ENCODE assay signal across 8 cellular contexts in genomic region chr7:2477447-2478386, GRCh38. TPM values are rescaled to one million over a fixed set of nuclear protein-coding genes. Genes with fewer than 3 reads are reported as not detected.
DNase-seq lines count a peak whose midpoint lies in the region; ATAC-seq and TF ChIP-seq lines count a peak whose summit lies in the region.

No MANE protein-coding gene starts in this region.

- no peak overlapping the region for H3K27ac Mint-ChIP-seq in WTC11

- no peaks in the 10 kb centered on the region for H3K36me3 Mint-ChIP-seq in WTC11

- peak; percentile 86 for ATAC-seq in WTC11

- H3K4me3 Mint-ChIP-seq in WTC11, result no peak overlapping the region

- in situ Hi-C loops in T47D (cut with HindIII; ENCODE audit: low pct_unique_long_range_greater_than_20kb, low sequenced_read_pairs), result no loop called here

- no peaks in the 10 kb centered on the region for H3K27me3 Mint-ChIP-seq in WTC11 (ENCODE audit: low read depth)

- peaks cover 16% of the 10 kb centered on the region for H3K4me1 Mint-ChIP-seq in WTC11

- DNase-seq in SIG-M5 treated with dmso at 0.1 percent for 504 hours (lab: John Stamatoyannopoulos, UW; ENCODE audit: unreplicated experiment), result peak; percentile 14
- DNase-seq in SIG-M5 (lab: John Stamatoyannopoulos, UW), result no peak
- peak; percentile 65 for DNase-seq in M059J (ENCODE audit: low read depth)
- peak; percentile 74 for DNase-seq in WTC11 (ENCODE audit: low spot score)
- peak; percentile 78 to 96 for DNase-seq in T47D (ENCODE audit: low read depth in 1 of 2, low spot score in 1 of 2)
- DNase-seq in kidney glomerular epithelial cell (lab: John Stamatoyannopoulos, UW), result peak; percentile 25
- peak; percentile 27 to 49 for DNase-seq in stimulated activated CD4-positive, alpha-beta T cell treated with anti-CD3 and anti-CD28 coated beads, Interleukin-4, amount 100 ng/mL, for 4 hours
- DNase-seq in COR-L47 (lab: John Stamatoyannopoulos, UW), result no peak

- CTCF ChIA-PET in WTC11 (lab: Charles Lee), result interaction anchor here (0.9 to 5.0 kb wide), 11 partner anchors 8 to 232 kb away, joined by 3 to 34 read pairs (median 5); no protein-coding TSS in a partner anchor

- POLR2A ChIA-PET in WTC11 (lab: Charles Lee), result interaction anchor here (0.5 kb wide), 1 partner anchor 148 kb away, joined by 4 read pairs; no protein-coding TSS in a partner anchor

- peaks cover 1% of the 10 kb centered on the region; the same call in 1 of the 2 replicates for H3K9me3 Mint-ChIP-seq in WTC11

- TF ChIP-seq CTCF in WTC11 (IDR thresholded peaks at IDR 0.05), result peak; percentile 45

TF ChIP-seq in WTC11, 78 proteins besides CTCF, POLR2A, EP300 and RAD21:
- TF ChIP-seq MAX (CRISPR knock-in tag; IDR thresholded peaks at IDR 0.05) (peak; percentile 50; the same call in 1 of the 2 replicates), AFF4 (CRISPR knock-in tag; IDR thresholded peaks at IDR 0.05; ENCODE audit: borderline replicate concordance) (0 out of 2 replicates have a peak, but pooled peaks have one; percentile 21), ZNF423 (CRISPR knock-in tag; IDR thresholded peaks at IDR 0.05) (0 out of 2 replicates have a peak, but pooled peaks have one; percentile 15), ATF6 (CRISPR knock-in tag; IDR thresholded peaks at IDR 0.05) (no peak)

RNA-seq across cellular contexts. Expression of gene GRIFIN, which starts 1.5 kb away (rescaled TPM):
- total RNA-seq in M059J (2014; rRNA removed; shearing (Covaris generic)), result not detected in 2 replicates
- not detected in 3 replicates for total RNA-seq in WTC11 (2021)

RNA-seq across cellular contexts. Expression of gene LFNG, which starts 41.9 kb away (rescaled TPM):
- total RNA-seq in M059J (2014; rRNA removed; shearing (Covaris generic)), result 4.9 and 11.9 TPM in 2 replicates
- 24.1 to 29.4 TPM (median 26.5 TPM) in 3 replicates for total RNA-seq in WTC11 (2021)

Comparison
In these comparisons a context has a peak if more than half of its experiments do, and no peak if none do; other contexts are left out.
1. DNase-seq: peak in SIG-M5 treated with dmso at 0.1 percent for 504 hours (single experiment), M059J (single experiment), WTC11 (single experiment), T47D (2 of 2), kidney glomerular epithelial cell (single experiment) and stimulated activated CD4-positive, alpha-beta T cell treated with anti-CD3 and anti-CD28 coated beads, Interleukin-4, amount 100 ng/mL, for 4 hours (2 of 2); none in SIG-M5 (single experiment) and COR-L47 (single experiment).